8 cellular contexts compared by ENCODE assay signal in the genomic region with DNA sequence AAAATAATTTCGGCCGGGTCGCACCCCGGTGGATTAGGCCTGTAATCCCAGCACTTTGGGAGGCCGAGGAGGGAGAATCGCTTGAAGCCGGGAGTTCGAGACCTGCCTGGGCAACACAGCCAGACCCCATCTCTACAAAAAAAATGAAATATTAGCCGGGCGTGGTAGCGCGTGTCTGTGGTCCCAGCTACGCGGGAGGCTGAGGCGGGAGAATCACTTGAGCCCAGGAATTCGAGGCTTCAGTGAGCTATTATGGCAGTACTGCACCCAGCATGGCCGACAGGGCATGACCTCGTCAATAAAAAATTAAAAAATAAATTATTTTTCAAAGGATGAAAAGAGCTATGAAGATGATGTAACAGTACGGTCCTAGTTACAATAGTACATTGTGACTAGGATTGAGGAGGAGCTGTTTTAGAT. TPM values are rescaled to one million over a fixed set of nuclear protein-coding genes. Genes with fewer than 3 reads are reported as not detected.
DNase-seq lines count a peak whose midpoint lies in the region; ATAC-seq lines count a peak whose summit lies in the region.

No MANE protein-coding gene starts in this region.

- peaks cover 24% of the 10 kb centered on the region for H3K4me1 Mint-ChIP-seq in T-helper 1 cell treated with Interleukin-12 subunit alpha and Interleukin-12 subunit beta and Interleukin-4 antibody, amounts not matched to agents 30 μg/mL and 1 μg/mL, for 36 hours (ENCODE audit: low read depth)
- H3K4me1 Mint-ChIP-seq in activated CD4-positive, alpha-beta memory T cell treated with anti-CD3 and anti-CD28 coated beads, Interleukin-2, amount 10 ng/mL, durations not matched to agents 7 days and 5 days: peaks cover 31% of the 10 kb centered on the region

- H3K27ac ChIP-seq in iPS-18a (ENCODE audit: low read length) (peak overlapping the region; percentile 96), stomach smooth muscle (ENCODE audit: low read length) (peak overlapping the region; percentile 90)

- peak overlapping the region; percentile 98 for H3K27ac Mint-ChIP-seq in T-helper 1 cell treated with Interleukin-12 subunit alpha and Interleukin-12 subunit beta and Interleukin-4 antibody, amounts not matched to agents 30 μg/mL and 1 μg/mL, for 36 hours
- H3K27ac Mint-ChIP-seq in activated CD4-positive, alpha-beta memory T cell treated with anti-CD3 and anti-CD28 coated beads, Interleukin-2, amount 10 ng/mL, durations not matched to agents 7 days and 5 days: peak overlapping the region; percentile 82

- ATAC-seq in GM18861 (IDR thresholded peaks at IDR 0.05; ENCODE audit: unreplicated experiment) (no peak), HG03196 (IDR thresholded peaks at IDR 0.05; ENCODE audit: unreplicated experiment) (no peak)

- H3K27me3 Mint-ChIP-seq in T-helper 1 cell treated with Interleukin-12 subunit alpha and Interleukin-12 subunit beta and Interleukin-4 antibody, amounts not matched to agents 30 μg/mL and 1 μg/mL, for 36 hours (ENCODE audit: low read depth): no peaks in the 10 kb centered on the region
- H3K27me3 Mint-ChIP-seq in activated CD4-positive, alpha-beta memory T cell treated with anti-CD3 and anti-CD28 coated beads, Interleukin-2, amount 10 ng/mL, durations not matched to agents 7 days and 5 days: no peaks in the 10 kb centered on the region

- CTCF ChIA-PET in activated CD4-positive, alpha-beta memory T cell treated with anti-CD3 and anti-CD28 coated beads, Interleukin-2, amount 10 ng/mL, durations not matched to agents 7 days and 5 days (lab: Charles Lee): interaction anchor here (0.5 to 1.1 kb wide), 2 partner anchors 10 to 210 kb away, joined by 3 to 4 read pairs; no protein-coding TSS in a partner anchor

- POLR2A ChIA-PET in activated CD4-positive, alpha-beta memory T cell treated with anti-CD3 and anti-CD28 coated beads, Interleukin-2, amount 10 ng/mL, durations not matched to agents 7 days and 5 days (lab: Charles Lee): interaction anchor here (0.8 to 3.2 kb wide), 9 partner anchors 9 to 401 kb away, joined by 3 to 28 read pairs (median 3); partner anchors contain the start of genes ATP6V0A2, DDX55, MPHOSPH9 and MTRFR

- H3K4me3 ChIP-seq in iPS-18a (ENCODE audit: low read length): peak overlapping the region; percentile 100
- H3K4me3 ChIP-seq in stomach smooth muscle (ENCODE audit: low read length in 2 of 2): peak overlapping the region; percentile 95 to 97

- H3K36me3 ChIP-seq in iPS-18a (ENCODE audit: control insufficient read depth, low read depth, low read length) (peaks cover 16% of the 10 kb centered on the region), stomach smooth muscle (ENCODE audit: control insufficient read depth in 2 of 2, insufficient read depth in 2 of 2, low read length in 2 of 2) (peaks cover 12 to 18% of the 10 kb centered on the region in 2 donors)

- no peaks in the 10 kb centered on the region for H3K9me3 Mint-ChIP-seq in T-helper 1 cell treated with Interleukin-12 subunit alpha and Interleukin-12 subunit beta and Interleukin-4 antibody, amounts not matched to agents 30 μg/mL and 1 μg/mL, for 36 hours
- no peaks in the 10 kb centered on the region for H3K9me3 Mint-ChIP-seq in activated CD4-positive, alpha-beta memory T cell treated with anti-CD3 and anti-CD28 coated beads, Interleukin-2, amount 10 ng/mL, durations not matched to agents 7 days and 5 days

- H3K36me3 Mint-ChIP-seq in T-helper 1 cell treated with Interleukin-12 subunit alpha and Interleukin-12 subunit beta and Interleukin-4 antibody, amounts not matched to agents 30 μg/mL and 1 μg/mL, for 36 hours (ENCODE audit: low read depth): peaks cover 19% of the 10 kb centered on the region
- peaks cover 29% of the 10 kb centered on the region for H3K36me3 Mint-ChIP-seq in activated CD4-positive, alpha-beta memory T cell treated with anti-CD3 and anti-CD28 coated beads, Interleukin-2, amount 10 ng/mL, durations not matched to agents 7 days and 5 days (ENCODE audit: low read depth)

- peak overlapping the region; percentile 99 for H3K4me3 Mint-ChIP-seq in T-helper 1 cell treated with Interleukin-12 subunit alpha and Interleukin-12 subunit beta and Interleukin-4 antibody, amounts not matched to agents 30 μg/mL and 1 μg/mL, for 36 hours
- peak overlapping the region; percentile 93 for H3K4me3 Mint-ChIP-seq in activated CD4-positive, alpha-beta memory T cell treated with anti-CD3 and anti-CD28 coated beads, Interleukin-2, amount 10 ng/mL, durations not matched to agents 7 days and 5 days

- intact Hi-C loops in posterior cingulate gyrus (cut with DNase I): no loop called here

- no peak for DNase-seq in T-helper 1 cell
- peak; percentile 17 for DNase-seq in activated CD4-positive, alpha-beta memory T cell treated with anti-CD3 and anti-CD28 coated beads, Interleukin-2, amount 10 ng/mL, durations not matched to agents 7 days and 5 days
- DNase-seq in posterior cingulate gyrus: no peak

- H3K9ac ChIP-seq in iPS-18a (ENCODE audit: low read length): peak overlapping the region; percentile 99
- peak overlapping the region; percentile 96 to 99 for H3K9ac ChIP-seq in stomach smooth muscle (ENCODE audit: low read length in 2 of 2)

- H3K9me3 ChIP-seq in iPS-18a (ENCODE audit: control insufficient read depth, low read depth, low read length): no peaks in the 10 kb centered on the region
- H3K9me3 ChIP-seq in stomach smooth muscle (ENCODE audit: control insufficient read depth in 2 of 2, low read length in 2 of 2): no peaks in the 10 kb centered on the region

- H3K4me1 ChIP-seq in iPS-18a (ENCODE audit: control insufficient read depth, low read depth, low read length) (peaks cover 5% of the 10 kb centered on the region), stomach smooth muscle (ENCODE audit: control insufficient read depth, insufficient read depth, low read length) (peaks cover 14% of the 10 kb centered on the region)

- no peaks in the 10 kb centered on the region for H3K27me3 ChIP-seq in iPS-18a (ENCODE audit: control insufficient read depth, insufficient read depth, low read length)
- H3K27me3 ChIP-seq in stomach smooth muscle (ENCODE audit: control insufficient read depth in 1 of 2, insufficient read depth in 2 of 2, low read length in 2 of 2): no peaks in the 10 kb centered on the region

RNA-seq across cellular contexts. Expression of gene GTF2H3, which starts 0.5 kb away (rescaled TPM):
- 10 to 100 TPM; 36.6 to 40.3 TPM for total RNA-seq in activated CD4-positive, alpha-beta memory T cell treated with anti-CD3 and anti-CD28 coated beads, Interleukin-2, amount 10 ng/mL, durations not matched to agents 7 days and 5 days

RNA-seq across cellular contexts. Expression of gene EIF2B1, which starts 0.7 kb away (rescaled TPM):
- total RNA-seq in activated CD4-positive, alpha-beta memory T cell treated with anti-CD3 and anti-CD28 coated beads, Interleukin-2, amount 10 ng/mL, durations not matched to agents 7 days and 5 days: 10 to 100 TPM; 55.9 to 57.0 TPM

RNA-seq across cellular contexts. Expression of gene DDX55, which starts 32.3 kb away (rescaled TPM):
- total RNA-seq in activated CD4-positive, alpha-beta memory T cell treated with anti-CD3 and anti-CD28 coated beads, Interleukin-2, amount 10 ng/mL, durations not matched to agents 7 days and 5 days: 10 to 100 TPM; 26.8 to 26.9 TPM

RNA-seq across cellular contexts. Expression of gene TCTN2, which starts 36.8 kb away (rescaled TPM):
- total RNA-seq in activated CD4-positive, alpha-beta memory T cell treated with anti-CD3 and anti-CD28 coated beads, Interleukin-2, amount 10 ng/mL, durations not matched to agents 7 days and 5 days: 1 to 10 TPM; 3.2 to 3.6 TPM

RNA-seq across cellular contexts. Expression of gene TMED2, which starts 49.8 kb away (rescaled TPM):
- total RNA-seq in activated CD4-positive, alpha-beta memory T cell treated with anti-CD3 and anti-CD28 coated beads, Interleukin-2, amount 10 ng/mL, durations not matched to agents 7 days and 5 days: 100 to 1,000 TPM; 166 to 167 TPM
